Comparison of ENCODE assay signal across 1 cellular context in the genomic region with DNA sequence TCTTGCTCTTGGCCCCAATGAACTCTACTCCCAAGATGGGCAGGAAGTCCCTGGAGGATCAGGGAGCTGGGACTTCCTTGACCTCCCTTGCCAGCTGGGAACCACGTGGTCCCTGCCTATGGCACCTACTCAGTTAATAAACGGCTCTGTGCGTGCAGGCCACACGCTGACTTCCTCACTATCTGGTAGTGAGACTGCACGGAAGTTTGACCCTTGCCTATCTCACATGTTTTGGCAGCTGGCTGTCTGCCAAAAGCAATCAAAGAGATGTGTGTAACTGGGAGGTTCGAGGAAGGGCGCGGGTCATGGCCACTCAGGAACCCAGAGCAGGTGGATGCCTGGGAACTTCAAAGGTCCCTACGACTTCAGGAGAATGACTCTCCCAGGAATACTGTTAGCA.
A peak's percentile ranks its signal among the peaks of the same experiment; 100 is the strongest.
TF ChIP-seq lines count a peak whose summit lies in the region.

No MANE protein-coding gene starts in this region.

TF ChIP-seq in HepG2, 621 proteins besides CTCF, POLR2A, EP300 and RAD21 (continued from another document and continues in another):
- TF ChIP-seq CREB1 (IDR thresholded peaks at IDR 0.05) = no peak
- TF ChIP-seq CREB1 (CRISPR knock-in tag; IDR thresholded peaks at IDR 0.05) = no peak; the same call in 1 of the 2 replicates
- no peak for TF ChIP-seq ZNF570 (CRISPR knock-in tag; IDR thresholded peaks at IDR 0.05; ENCODE audit: borderline replicate concordance)
- TF ChIP-seq, protein P1, sequence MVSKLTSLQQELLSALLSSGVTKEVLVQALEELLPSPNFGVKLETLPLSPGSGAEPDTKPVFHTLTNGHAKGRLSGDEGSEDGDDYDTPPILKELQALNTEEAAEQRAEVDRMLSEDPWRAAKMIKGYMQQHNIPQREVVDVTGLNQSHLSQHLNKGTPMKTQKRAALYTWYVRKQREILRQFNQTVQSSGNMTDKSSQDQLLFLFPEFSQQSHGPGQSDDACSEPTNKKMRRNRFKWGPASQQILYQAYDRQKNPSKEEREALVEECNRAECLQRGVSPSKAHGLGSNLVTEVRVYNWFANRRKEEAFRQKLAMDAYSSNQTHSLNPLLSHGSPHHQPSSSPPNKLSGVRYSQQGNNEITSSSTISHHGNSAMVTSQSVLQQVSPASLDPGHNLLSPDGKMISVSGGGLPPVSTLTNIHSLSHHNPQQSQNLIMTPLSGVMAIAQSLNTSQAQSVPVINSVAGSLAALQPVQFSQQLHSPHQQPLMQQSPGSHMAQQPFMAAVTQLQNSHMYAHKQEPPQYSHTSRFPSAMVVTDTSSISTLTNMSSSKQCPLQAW (CRISPR knock-in tag; IDR thresholded peaks at IDR 0.05) = peak; percentile 83
- no peak for TF ChIP-seq ZNF263 (CRISPR knock-in tag; IDR thresholded peaks at IDR 0.05)
- TF ChIP-seq, protein P2, sequence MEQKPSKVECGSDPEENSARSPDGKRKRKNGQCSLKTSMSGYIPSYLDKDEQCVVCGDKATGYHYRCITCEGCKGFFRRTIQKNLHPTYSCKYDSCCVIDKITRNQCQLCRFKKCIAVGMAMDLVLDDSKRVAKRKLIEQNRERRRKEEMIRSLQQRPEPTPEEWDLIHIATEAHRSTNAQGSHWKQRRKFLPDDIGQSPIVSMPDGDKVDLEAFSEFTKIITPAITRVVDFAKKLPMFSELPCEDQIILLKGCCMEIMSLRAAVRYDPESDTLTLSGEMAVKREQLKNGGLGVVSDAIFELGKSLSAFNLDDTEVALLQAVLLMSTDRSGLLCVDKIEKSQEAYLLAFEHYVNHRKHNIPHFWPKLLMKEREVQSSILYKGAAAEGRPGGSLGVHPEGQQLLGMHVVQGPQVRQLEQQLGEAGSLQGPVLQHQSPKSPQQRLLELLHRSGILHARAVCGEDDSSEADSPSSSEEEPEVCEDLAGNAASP (CRISPR knock-in tag; IDR thresholded peaks at IDR 0.05; ENCODE audit: borderline replicate concordance) = peak; percentile 82; the same call in 1 of the 2 replicates
- 0 out of 2 replicates have a peak, but pooled peaks have one; percentile 23 for TF ChIP-seq THAP11 (CRISPR knock-in tag; IDR thresholded peaks at IDR 0.05)
- TF ChIP-seq, protein P3, sequence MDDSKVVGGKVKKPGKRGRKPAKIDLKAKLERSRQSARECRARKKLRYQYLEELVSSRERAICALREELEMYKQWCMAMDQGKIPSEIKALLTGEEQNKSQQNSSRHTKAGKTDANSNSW (CRISPR knock-in tag; IDR thresholded peaks at IDR 0.05; ENCODE audit: borderline replicate concordance) = no peak
- TF ChIP-seq ZC3H4 (CRISPR knock-in tag; IDR thresholded peaks at IDR 0.05; ENCODE audit: borderline replicate concordance) = no peak
- TF ChIP-seq, protein P4, sequence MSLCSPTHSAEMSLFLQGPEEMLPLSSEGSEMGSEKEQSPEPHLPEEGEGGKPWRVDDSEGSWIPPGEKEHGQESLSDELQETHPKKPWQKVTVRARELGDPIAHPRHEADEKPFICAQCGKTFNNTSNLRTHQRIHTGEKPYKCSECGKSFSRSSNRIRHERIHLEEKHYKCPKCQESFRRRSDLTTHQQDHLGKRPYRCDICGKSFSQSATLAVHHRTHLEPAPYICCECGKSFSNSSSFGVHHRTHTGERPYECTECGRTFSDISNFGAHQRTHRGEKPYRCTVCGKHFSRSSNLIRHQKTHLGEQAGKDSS (CRISPR knock-in tag; IDR thresholded peaks at IDR 0.05; ENCODE audit: borderline replicate concordance, low read depth) = no peak
- TF ChIP-seq NR2F6 (IDR thresholded peaks at IDR 0.05) = peak; percentile 95
- peak; percentile 97 for TF ChIP-seq NR2F6 (CRISPR knock-in tag; IDR thresholded peaks at IDR 0.05)
- no peak for TF ChIP-seq MTA3 (CRISPR knock-in tag; IDR thresholded peaks at IDR 0.05)
- TF ChIP-seq RBM22 (optimal IDR thresholded peaks at IDR 0.05; ENCODE audit: low read length) = peak; percentile 12
- peak; percentile 44; the same call in 1 of the 2 replicates for TF ChIP-seq KDM2A (CRISPR knock-in tag; IDR thresholded peaks at IDR 0.05; ENCODE audit: borderline replicate concordance, low read depth)
- no peak for TF ChIP-seq ZNF432 (CRISPR knock-in tag; IDR thresholded peaks at IDR 0.05; ENCODE audit: borderline replicate concordance)
- TF ChIP-seq ZNF644 (CRISPR knock-in tag; IDR thresholded peaks at IDR 0.05; ENCODE audit: low read depth) = no peak
- no peak for TF ChIP-seq SP2 (CRISPR knock-in tag; IDR thresholded peaks at IDR 0.05)
- no peak for TF ChIP-seq ZNF589 (CRISPR knock-in tag; conservative IDR thresholded peaks at IDR 0.05)
- TF ChIP-seq, protein P5, sequence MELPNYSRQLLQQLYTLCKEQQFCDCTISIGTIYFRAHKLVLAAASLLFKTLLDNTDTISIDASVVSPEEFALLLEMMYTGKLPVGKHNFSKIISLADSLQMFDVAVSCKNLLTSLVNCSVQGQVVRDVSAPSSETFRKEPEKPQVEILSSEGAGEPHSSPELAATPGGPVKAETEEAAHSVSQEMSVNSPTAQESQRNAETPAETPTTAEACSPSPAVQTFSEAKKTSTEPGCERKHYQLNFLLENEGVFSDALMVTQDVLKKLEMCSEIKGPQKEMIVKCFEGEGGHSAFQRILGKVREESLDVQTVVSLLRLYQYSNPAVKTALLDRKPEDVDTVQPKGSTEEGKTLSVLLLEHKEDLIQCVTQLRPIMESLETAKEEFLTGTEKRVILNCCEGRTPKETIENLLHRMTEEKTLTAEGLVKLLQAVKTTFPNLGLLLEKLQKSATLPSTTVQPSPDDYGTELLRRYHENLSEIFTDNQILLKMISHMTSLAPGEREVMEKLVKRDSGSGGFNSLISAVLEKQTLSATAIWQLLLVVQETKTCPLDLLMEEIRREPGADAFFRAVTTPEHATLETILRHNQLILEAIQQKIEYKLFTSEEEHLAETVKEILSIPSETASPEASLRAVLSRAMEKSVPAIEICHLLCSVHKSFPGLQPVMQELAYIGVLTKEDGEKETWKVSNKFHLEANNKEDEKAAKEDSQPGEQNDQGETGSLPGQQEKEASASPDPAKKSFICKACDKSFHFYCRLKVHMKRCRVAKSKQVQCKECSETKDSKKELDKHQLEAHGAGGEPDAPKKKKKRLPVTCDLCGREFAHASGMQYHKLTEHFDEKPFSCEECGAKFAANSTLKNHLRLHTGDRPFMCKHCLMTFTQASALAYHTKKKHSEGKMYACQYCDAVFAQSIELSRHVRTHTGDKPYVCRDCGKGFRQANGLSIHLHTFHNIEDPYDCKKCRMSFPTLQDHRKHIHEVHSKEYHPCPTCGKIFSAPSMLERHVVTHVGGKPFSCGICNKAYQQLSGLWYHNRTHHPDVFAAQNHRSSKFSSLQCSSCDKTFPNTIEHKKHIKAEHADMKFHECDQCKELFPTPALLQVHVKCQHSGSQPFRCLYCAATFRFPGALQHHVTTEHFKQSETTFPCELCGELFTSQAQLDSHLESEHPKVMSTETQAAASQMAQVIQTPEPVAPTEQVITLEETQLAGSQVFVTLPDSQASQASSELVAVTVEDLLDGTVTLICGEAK (IDR thresholded peaks at IDR 0.05) = no peak
- TF ChIP-seq, protein P5 (CRISPR knock-in tag; IDR thresholded peaks at IDR 0.05) = no peak
- no peak for TF ChIP-seq GLI4 (CRISPR knock-in tag; IDR thresholded peaks at IDR 0.05; ENCODE audit: borderline replicate concordance)
- TF ChIP-seq KDM3A (CRISPR knock-in tag; IDR thresholded peaks at IDR 0.05; ENCODE audit: low read depth) = no peak; the same call in 1 of the 2 replicates
- TF ChIP-seq SSRP1 (CRISPR knock-in tag; IDR thresholded peaks at IDR 0.05) = no peak; the same call in 1 of the 2 replicates
- no peak for TF ChIP-seq FOXP1 (IDR thresholded peaks at IDR 0.05)
- peak; percentile 26 for TF ChIP-seq FOXP1 (CRISPR knock-in tag; IDR thresholded peaks at IDR 0.05)
- TF ChIP-seq, protein P6, sequence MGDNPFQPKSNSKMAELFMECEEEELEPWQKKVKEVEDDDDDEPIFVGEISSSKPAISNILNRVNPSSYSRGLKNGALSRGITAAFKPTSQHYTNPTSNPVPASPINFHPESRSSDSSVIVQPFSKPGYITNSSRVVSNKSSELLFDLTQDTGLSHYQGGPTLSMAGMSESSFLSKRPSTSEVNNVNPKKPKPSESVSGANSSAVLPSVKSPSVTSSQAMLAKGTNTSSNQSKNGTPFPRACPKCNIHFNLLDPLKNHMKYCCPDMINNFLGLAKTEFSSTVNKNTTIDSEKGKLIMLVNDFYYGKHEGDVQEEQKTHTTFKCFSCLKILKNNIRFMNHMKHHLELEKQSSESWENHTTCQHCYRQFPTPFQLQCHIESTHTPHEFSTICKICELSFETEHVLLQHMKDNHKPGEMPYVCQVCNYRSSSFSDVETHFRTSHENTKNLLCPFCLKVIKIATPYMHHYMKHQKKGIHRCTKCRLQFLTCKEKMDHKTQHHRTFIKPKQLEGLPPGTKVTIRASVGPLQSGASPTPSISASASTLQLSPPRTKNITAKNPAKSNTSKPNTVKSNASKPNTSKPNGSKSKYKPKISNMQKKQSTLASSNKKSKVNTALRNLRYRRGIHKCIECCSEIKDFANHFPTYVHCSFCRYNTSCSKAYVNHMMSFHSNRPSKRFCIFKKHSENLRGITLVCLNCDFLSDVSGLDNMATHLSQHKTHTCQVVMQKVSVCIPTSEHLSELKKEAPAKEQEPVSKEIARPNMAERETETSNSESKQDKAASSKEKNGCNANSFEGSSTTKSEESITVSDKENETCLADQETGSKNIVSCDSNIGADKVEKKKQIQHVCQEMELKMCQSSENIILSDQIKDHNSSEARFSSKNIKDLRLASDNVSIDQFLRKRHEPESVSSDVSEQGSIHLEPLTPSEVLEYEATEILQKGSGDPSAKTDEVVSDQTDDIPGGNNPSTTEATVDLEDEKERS (CRISPR knock-in tag; IDR thresholded peaks at IDR 0.05) = no peak
- 0 out of 2 replicates have a peak, but pooled peaks have one; percentile 38 for TF ChIP-seq SP4 (CRISPR knock-in tag; IDR thresholded peaks at IDR 0.05)
- TF ChIP-seq, protein P7, sequence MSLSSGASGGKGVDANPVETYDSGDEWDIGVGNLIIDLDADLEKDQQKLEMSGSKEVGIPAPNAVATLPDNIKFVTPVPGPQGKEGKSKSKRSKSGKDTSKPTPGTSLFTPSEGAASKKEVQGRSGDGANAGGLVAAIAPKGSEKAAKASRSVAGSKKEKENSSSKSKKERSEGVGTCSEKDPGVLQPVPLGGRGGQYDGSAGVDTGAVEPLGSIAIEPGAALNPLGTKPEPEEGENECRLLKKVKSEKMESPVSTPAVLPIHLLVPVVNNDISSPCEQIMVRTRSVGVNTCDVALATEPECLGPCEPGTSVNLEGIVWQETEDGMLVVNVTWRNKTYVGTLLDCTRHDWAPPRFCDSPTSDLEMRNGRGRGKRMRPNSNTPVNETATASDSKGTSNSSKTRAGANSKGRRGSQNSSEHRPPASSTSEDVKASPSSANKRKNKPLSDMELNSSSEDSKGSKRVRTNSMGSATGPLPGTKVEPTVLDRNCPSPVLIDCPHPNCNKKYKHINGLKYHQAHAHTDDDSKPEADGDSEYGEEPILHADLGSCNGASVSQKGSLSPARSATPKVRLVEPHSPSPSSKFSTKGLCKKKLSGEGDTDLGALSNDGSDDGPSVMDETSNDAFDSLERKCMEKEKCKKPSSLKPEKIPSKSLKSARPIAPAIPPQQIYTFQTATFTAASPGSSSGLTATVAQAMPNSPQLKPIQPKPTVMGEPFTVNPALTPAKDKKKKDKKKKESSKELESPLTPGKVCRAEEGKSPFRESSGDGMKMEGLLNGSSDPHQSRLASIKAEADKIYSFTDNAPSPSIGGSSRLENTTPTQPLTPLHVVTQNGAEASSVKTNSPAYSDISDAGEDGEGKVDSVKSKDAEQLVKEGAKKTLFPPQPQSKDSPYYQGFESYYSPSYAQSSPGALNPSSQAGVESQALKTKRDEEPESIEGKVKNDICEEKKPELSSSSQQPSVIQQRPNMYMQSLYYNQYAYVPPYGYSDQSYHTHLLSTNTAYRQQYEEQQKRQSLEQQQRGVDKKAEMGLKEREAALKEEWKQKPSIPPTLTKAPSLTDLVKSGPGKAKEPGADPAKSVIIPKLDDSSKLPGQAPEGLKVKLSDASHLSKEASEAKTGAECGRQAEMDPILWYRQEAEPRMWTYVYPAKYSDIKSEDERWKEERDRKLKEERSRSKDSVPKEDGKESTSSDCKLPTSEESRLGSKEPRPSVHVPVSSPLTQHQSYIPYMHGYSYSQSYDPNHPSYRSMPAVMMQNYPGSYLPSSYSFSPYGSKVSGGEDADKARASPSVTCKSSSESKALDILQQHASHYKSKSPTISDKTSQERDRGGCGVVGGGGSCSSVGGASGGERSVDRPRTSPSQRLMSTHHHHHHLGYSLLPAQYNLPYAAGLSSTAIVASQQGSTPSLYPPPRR (CRISPR knock-in tag; IDR thresholded peaks at IDR 0.05; ENCODE audit: borderline replicate concordance) = peak; percentile 78; the same call in 1 of the 2 replicates
- no peak for TF ChIP-seq ZNF33B (CRISPR knock-in tag; IDR thresholded peaks at IDR 0.05)
- TF ChIP-seq, protein P8, sequence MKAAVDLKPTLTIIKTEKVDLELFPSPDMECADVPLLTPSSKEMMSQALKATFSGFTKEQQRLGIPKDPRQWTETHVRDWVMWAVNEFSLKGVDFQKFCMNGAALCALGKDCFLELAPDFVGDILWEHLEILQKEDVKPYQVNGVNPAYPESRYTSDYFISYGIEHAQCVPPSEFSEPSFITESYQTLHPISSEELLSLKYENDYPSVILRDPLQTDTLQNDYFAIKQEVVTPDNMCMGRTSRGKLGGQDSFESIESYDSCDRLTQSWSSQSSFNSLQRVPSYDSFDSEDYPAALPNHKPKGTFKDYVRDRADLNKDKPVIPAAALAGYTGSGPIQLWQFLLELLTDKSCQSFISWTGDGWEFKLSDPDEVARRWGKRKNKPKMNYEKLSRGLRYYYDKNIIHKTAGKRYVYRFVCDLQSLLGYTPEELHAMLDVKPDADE (CRISPR knock-in tag; IDR thresholded peaks at IDR 0.05) = no peak
- no peak for TF ChIP-seq ZBTB3 (CRISPR knock-in tag; IDR thresholded peaks at IDR 0.05; ENCODE audit: borderline replicate concordance, low read depth)
- 0 out of 2 replicates have a peak, but pooled peaks have one; percentile 34 for TF ChIP-seq ZNF205 (CRISPR knock-in tag; IDR thresholded peaks at IDR 0.05)
